ENCODE assay signal across 14 cellular contexts in genomic region chr12:42283739-42284138, GRCh38.
"Had no signal": no experiment of that assay in that cellular context is flagged by ENCODE, and none has a peak within 500 bp of the region (broad histone marks: within the 10 kb centered on the region; RNA-seq: fewer than 3 reads in every experiment).

No MANE protein-coding gene starts in this region.

- H3K9me3 ChIP-seq: ascending aorta, esophagus muscularis mucosa, lower lobe of right lung, tibial nerve had no signal

- DNase-seq: activated CD8-positive, alpha-beta T cell treated with anti-CD3 and anti-CD28 coated beads for 36 hours; activated naive CD4-positive, alpha-beta T cell; activated naive CD8-positive, alpha-beta T cell treated with anti-CD3 and anti-CD28 coated beads, Interleukin-2, amount 50 U/mL, for 24 hours; glutamatergic neuron; immature natural killer cell; left cardiac atrium; lower lobe of right lung; naive B cell; right cardiac atrium had no signal

- H3K4me3 ChIP-seq: ascending aorta, esophagus muscularis mucosa, lower lobe of right lung, tibial nerve had no signal

- ATAC-seq: activated CD8-positive, alpha-beta T cell treated with anti-CD3 and anti-CD28 coated beads for 36 hours; activated naive CD8-positive, alpha-beta T cell treated with anti-CD3 and anti-CD28 coated beads, Interleukin-2, amount 50 U/mL, for 24 hours; left cardiac atrium; lower lobe of right lung; right cardiac atrium; stimulated activated memory B cell treated with anti-CD40 and anti-IgM and Interleukin-4, amounts not matched to agents 10 μg/mL and 1 μg/mL and 100 μg/mL, for 72 hours had no signal

- H3K27me3 ChIP-seq: ascending aorta, esophagus muscularis mucosa, tibial nerve had no signal

- H3K27ac ChIP-seq: ascending aorta, esophagus muscularis mucosa, lower lobe of right lung, tibial nerve, VCaP had no signal

- H3K36me3 ChIP-seq: ascending aorta, esophagus muscularis mucosa, lower lobe of right lung, tibial nerve had no signal

- H3K4me1 ChIP-seq: ascending aorta, esophagus muscularis mucosa, lower lobe of right lung, tibial nerve had no signal
